Comparison of ENCODE assay signal across 2 cellular contexts in the genomic region with DNA sequence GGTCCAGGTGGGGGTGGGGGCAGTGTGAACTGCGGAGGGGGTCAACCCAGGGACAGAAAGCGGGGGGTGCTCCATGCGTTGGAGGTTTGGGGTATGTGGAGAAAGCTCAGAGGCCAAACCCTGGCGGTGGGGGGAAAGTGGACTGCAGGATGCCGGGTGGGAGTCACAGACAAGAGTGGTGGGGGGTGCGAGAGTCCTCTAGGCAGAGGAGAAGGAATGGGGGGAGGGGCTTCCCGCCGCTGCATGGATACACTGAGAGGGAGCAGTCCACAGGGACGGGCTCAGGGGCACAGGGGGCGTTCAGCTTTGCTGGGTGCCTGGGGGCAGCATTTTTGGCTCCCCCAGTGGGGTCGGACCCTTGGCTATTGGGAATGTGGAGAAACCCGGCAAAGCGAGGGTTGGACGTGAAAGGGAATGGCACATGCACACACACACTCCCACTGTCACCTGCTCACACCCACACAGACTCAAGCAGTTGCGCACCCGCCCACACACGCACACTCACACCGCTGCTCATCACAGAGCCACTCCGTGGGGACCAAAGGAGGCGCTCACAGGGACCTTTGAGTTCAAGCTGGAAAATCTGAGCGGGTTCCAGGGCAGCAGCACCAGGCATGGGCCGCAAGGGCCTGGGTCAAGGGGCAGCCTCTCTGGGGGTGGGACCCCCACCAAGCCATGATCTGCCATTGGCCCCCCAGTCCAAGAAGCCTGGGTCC.
A peak's percentile ranks its signal among the peaks of the same experiment; 100 is the strongest.
TF ChIP-seq lines count a peak whose summit lies in the region.

No MANE protein-coding gene starts in this region.

TF ChIP-seq in HepG2, 621 proteins besides CTCF, POLR2A, EP300 and RAD21:
- TF ChIP-seq, protein P1, sequence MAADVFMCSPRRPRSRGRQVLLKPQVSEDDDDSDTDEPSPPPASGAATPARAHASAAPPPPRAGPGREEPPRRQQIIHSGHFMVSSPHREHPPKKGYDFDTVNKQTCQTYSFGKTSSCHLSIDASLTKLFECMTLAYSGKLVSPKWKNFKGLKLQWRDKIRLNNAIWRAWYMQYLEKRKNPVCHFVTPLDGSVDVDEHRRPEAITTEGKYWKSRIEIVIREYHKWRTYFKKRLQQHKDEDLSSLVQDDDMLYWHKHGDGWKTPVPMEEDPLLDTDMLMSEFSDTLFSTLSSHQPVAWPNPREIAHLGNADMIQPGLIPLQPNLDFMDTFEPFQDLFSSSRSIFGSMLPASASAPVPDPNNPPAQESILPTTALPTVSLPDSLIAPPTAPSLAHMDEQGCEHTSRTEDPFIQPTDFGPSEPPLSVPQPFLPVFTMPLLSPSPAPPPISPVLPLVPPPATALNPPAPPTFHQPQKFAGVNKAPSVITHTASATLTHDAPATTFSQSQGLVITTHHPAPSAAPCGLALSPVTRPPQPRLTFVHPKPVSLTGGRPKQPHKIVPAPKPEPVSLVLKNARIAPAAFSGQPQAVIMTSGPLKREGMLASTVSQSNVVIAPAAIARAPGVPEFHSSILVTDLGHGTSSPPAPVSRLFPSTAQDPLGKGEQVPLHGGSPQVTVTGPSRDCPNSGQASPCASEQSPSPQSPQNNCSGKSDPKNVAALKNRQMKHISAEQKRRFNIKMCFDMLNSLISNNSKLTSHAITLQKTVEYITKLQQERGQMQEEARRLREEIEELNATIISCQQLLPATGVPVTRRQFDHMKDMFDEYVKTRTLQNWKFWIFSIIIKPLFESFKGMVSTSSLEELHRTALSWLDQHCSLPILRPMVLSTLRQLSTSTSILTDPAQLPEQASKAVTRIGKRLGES (CRISPR knock-in tag; IDR thresholded peaks at IDR 0.05; ENCODE audit: borderline replicate concordance) = no peak
- TF ChIP-seq, protein P2, sequence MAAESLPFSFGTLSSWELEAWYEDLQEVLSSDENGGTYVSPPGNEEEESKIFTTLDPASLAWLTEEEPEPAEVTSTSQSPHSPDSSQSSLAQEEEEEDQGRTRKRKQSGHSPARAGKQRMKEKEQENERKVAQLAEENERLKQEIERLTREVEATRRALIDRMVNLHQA (CRISPR knock-in tag; IDR thresholded peaks at IDR 0.05) = no peak
- peak; percentile 25; the same call in 1 of the 2 replicates for TF ChIP-seq MTA1 (CRISPR knock-in tag; IDR thresholded peaks at IDR 0.05; ENCODE audit: borderline replicate concordance)

TF ChIP-seq in K562, 482 proteins besides CTCF, POLR2A, EP300 and RAD21:
- peak; percentile 74 for TF ChIP-seq EGR1 (conservative IDR thresholded peaks at IDR 0.05)
- no peak for TF ChIP-seq MYC (IDR thresholded peaks at IDR 0.05; ENCODE audit: low read depth, low read length)
- TF ChIP-seq MYC (CRISPR knock-in tag; IDR thresholded peaks at IDR 0.05; ENCODE audit: borderline replicate concordance, low read depth) = no peak
